In the genomic region with DNA sequence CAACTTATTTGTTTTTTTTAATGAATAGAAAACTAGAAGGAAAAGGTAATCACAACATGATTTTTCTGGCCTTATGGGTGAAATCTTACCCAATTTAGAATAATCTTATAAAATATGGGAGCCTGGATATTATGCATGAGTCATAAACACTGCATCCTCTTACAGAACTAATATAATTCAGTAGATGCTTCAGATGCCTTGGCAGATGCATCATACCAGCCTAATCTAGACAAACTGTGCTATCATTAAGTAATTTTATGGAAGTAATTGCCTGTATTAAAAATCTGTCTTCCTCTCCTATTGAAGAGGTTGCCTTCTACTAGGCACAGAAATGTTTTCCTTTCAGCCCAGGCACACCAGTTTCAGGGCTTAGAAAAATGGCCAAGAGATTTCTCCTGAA, we compare ENCODE assay signal across 17 cellular contexts.
DNase-seq lines count a peak whose midpoint lies in the region; ATAC-seq, FAIRE-seq and TF ChIP-seq lines count a peak whose summit lies in the region.
"Had no signal": no experiment of that assay in that cellular context is flagged by ENCODE, and none has a peak within 500 bp of the region (broad histone marks: within the 10 kb centered on the region; RNA-seq: fewer than 3 reads in every experiment).

No MANE protein-coding gene starts in this region.

- FAIRE-seq in HTR-8/SVneo (lab: Jason Lieb, UNC): no peak
- FAIRE-seq: A204.1, G401.6, GM12892 had no signal

- ATAC-seq in HG03097 (IDR thresholded peaks at IDR 0.05; ENCODE audit: low FRiP score, unreplicated experiment): no peak
- no peak for ATAC-seq in HG02759 (IDR thresholded peaks at IDR 0.05; ENCODE audit: unreplicated experiment)
- ATAC-seq in omental fat pad (ENCODE audit: low FRiP score): no peak
- ATAC-seq: CD8-positive, alpha-beta T cell had no signal

- no peak for TF ChIP-seq CTCF in omental fat pad (IDR thresholded peaks at IDR 0.05)

- DNase-seq in HCEC 1CT (peak; percentile 6), HTR-8/SVneo (ENCODE audit: insufficient read length, low spot score) (peak; percentile 4), astrocyte of the hippocampus (ENCODE audit: low read depth, low spot score) (peak; percentile 1), omental fat pad (ENCODE audit: low spot score) (no peak)
- DNase-seq: Caco-2; CD4-positive, CD25-positive, alpha-beta regulatory T cell; CD8-positive, alpha-beta T cell; DMS153; DND-41; GM23248; H9; HFFc6 had no signal
